ENCODE assay signal across 17 cellular contexts in genomic region chr9:135898634-135899407, GRCh38. TPM values are rescaled to one million over a fixed set of nuclear protein-coding genes. Genes with fewer than 3 reads are reported as not detected.
DNase-seq lines count a peak whose midpoint lies in the region; ATAC-seq, FAIRE-seq and TF ChIP-seq lines count a peak whose summit lies in the region.
"Had no signal": no experiment of that assay in that cellular context is flagged by ENCODE, and none has a peak within 500 bp of the region (broad histone marks: within the 10 kb centered on the region; RNA-seq: fewer than 3 reads in every experiment).

No MANE protein-coding gene starts in this region.

- TF ChIP-seq CTCF in AG10803 (conservative IDR thresholded peaks at IDR 0.05; ENCODE audit: low read length) (no peak), glutamatergic neuron (IDR thresholded peaks at IDR 0.05; ENCODE audit: partially characterized antibody, unreplicated experiment) (no peak), MCF 10A (IDR thresholded peaks at IDR 0.05; ENCODE audit: unreplicated experiment) (no peak)

- intact Hi-C loops in MCF 10A (cut with micrococcal nuclease), result no loop called here

- H3K27me3 ChIP-seq in HAP-1 (ENCODE audit: low read depth), result no peaks in the 10 kb centered on the region
- H3K27me3 ChIP-seq: SJSA1 had no signal

- peaks cover 15% of the 10 kb centered on the region for H3K9me3 ChIP-seq in HAP-1

- H3K4me1 ChIP-seq in HAP-1, result no peaks in the 10 kb centered on the region
- H3K4me1 ChIP-seq: parathyroid adenoma, SJSA1 had no signal

- FAIRE-seq in RCC 7860 (lab: Jason Lieb, UNC), result no peak

- in situ Hi-C loops in HAP-1 (cut with MboI; ENCODE audit: low sequenced_read_pairs), result no loop called here

- BruUV-seq in MCF 10A (replicated peaks; lab: Mats Ljungman, UMichigan), result no TSS peak

- no peak for ATAC-seq in SK-N-SH treated with all-trans-retinoic acid at 6 μM for 48 hours
- ATAC-seq: activated CD4-positive, CD25-positive, alpha-beta regulatory T cell treated with anti-CD3 and anti-CD28 coated beads, Interleukin-2, amount 50 U/mL, for 24 hours had no signal

- H3K9me3 Mint-ChIP-seq in glutamatergic neuron (ENCODE audit: unreplicated experiment), result peaks cover 9% of the 10 kb centered on the region
- H3K9me3 Mint-ChIP-seq in MCF 10A (ENCODE audit: unreplicated experiment), result peaks cover 30% of the 10 kb centered on the region

- peak; percentile 94 for DNase-seq in AG10803 (ENCODE audit: low read depth)
- DNase-seq in GF-D8 (lab: John Stamatoyannopoulos, UW), result peak; percentile 9
- DNase-seq in glutamatergic neuron, result no peak
- no peak for DNase-seq in RCC 7860 (ENCODE audit: low spot score)
- DNase-seq in HAP-1 (ENCODE audit: low spot score in 2 of 2), result no peak
- no peak for DNase-seq in MCF 10A (ENCODE audit: unreplicated experiment)
- DNase-seq in GDM1 (lab: John Stamatoyannopoulos, UW), result no peak
- DNase-seq: activated naive CD4-positive, alpha-beta T cell treated with anti-CD3 and anti-CD28 coated beads, Interleukin-2, amount 50 U/mL, for 16 hours; DMS153; hypothalamus; NCI-H1048; NCI-H524; stimulated activated naive CD4-positive, alpha-beta T cell treated with Interleukin-2 at 50 U/mL for 16 hours had no signal

- POLR2A ChIA-PET in MCF 10A (lab: Yijun Ruan, JAX), result interaction anchor here (0.6 kb wide), 1 partner anchor 21 kb away, joined by 3 read pairs; no protein-coding TSS in a partner anchor

- peaks cover 2% of the 10 kb centered on the region for H3K27me3 Mint-ChIP-seq in glutamatergic neuron (ENCODE audit: unreplicated experiment)
- H3K27me3 Mint-ChIP-seq in MCF 10A (ENCODE audit: insufficient read depth, unreplicated experiment), result no peaks in the 10 kb centered on the region

- H3K4me1 Mint-ChIP-seq in glutamatergic neuron (ENCODE audit: low read depth, unreplicated experiment) (peaks cover 34% of the 10 kb centered on the region), MCF 10A (ENCODE audit: insufficient read depth, unreplicated experiment) (peaks cover 29% of the 10 kb centered on the region)

- CTCF ChIA-PET in MCF 10A (lab: Yijun Ruan, JAX), result interaction anchor here (0.8 kb wide), 1 partner anchor 34 kb away, joined by 3 read pairs; no protein-coding TSS in a partner anchor

- H3K4me3 Mint-ChIP-seq in glutamatergic neuron (ENCODE audit: unreplicated experiment), result peak overlapping the region; percentile 7
- no peak overlapping the region for H3K4me3 Mint-ChIP-seq in MCF 10A (ENCODE audit: unreplicated experiment)

- H3K36me3 Mint-ChIP-seq in glutamatergic neuron (ENCODE audit: unreplicated experiment), result peaks cover 16% of the 10 kb centered on the region
- no peaks in the 10 kb centered on the region for H3K36me3 Mint-ChIP-seq in MCF 10A (ENCODE audit: insufficient read depth, unreplicated experiment)

- H3K4me3 ChIP-seq in AG10803 (ENCODE audit: low read length), result no peak overlapping the region
- no peak overlapping the region for H3K4me3 ChIP-seq in HAP-1
- H3K4me3 ChIP-seq: SJSA1 had no signal

- no peak overlapping the region for H3K27ac Mint-ChIP-seq in glutamatergic neuron (ENCODE audit: unreplicated experiment)
- no peak overlapping the region for H3K27ac Mint-ChIP-seq in MCF 10A (ENCODE audit: low read depth, unreplicated experiment)

- peaks cover 6% of the 10 kb centered on the region; the same call in 1 of the 2 replicates for H3K36me3 ChIP-seq in HAP-1 (replicated peaks)
- H3K36me3 ChIP-seq: SJSA1 had no signal

TF ChIP-seq in SK-N-SH treated with all-trans-retinoic acid at 6 μM for 48 hours, 23 proteins besides CTCF, POLR2A, EP300 and RAD21:
- TF ChIP-seq ZC3H10 (CRISPR knock-in tag; IDR thresholded peaks at IDR 0.05), result no peak
- 0 out of 2 replicates have a peak, but pooled peaks have one; percentile 28 for TF ChIP-seq TCF4 (CRISPR knock-in tag; IDR thresholded peaks at IDR 0.05; ENCODE audit: borderline replicate concordance)

RNA-seq across cellular contexts. Expression of gene CAMSAP1, which starts 8.5 kb away (rescaled TPM):
- 150 TPM for total RNA-seq in glutamatergic neuron (ENCODE audit: unreplicated experiment)
- total RNA-seq in MCF 10A (2022), result 31.0 and 39.5 TPM in 2 replicates

Comparison
In these comparisons a context has a peak if more than half of its experiments do, and no peak if none do; other contexts are left out.
1. DNase-seq: peak in AG10803 (single experiment) and GF-D8 (single experiment); none in glutamatergic neuron (single experiment), RCC 7860 (single experiment), HAP-1 (0 of 2), MCF 10A (single experiment) and GDM1 (single experiment).